ENCODE assay signal across 21 cellular contexts in genomic region chr13:29875646-29876045, GRCh38. TPM values are rescaled to one million over a fixed set of nuclear protein-coding genes. Genes with fewer than 3 reads are reported as not detected.
DNase-seq lines count a peak whose midpoint lies in the region; ATAC-seq, FAIRE-seq and TF ChIP-seq lines count a peak whose summit lies in the region.
"Had no signal": no experiment of that assay in that cellular context is flagged by ENCODE, and none has a peak within 500 bp of the region (broad histone marks: within the 10 kb centered on the region; RNA-seq: fewer than 3 reads in every experiment).

No MANE protein-coding gene starts in this region.

- H3K4me2 ChIP-seq in BLaER1 (peak overlapping the region; percentile 47; the same call in 1 of the 2 replicates), H9 (ENCODE audit: insufficient read depth, insufficient read length, low read length) (no peak overlapping the region), keratinocyte (ENCODE audit: control insufficient read depth, extremely low read depth, insufficient read depth, low read depth, low read length) (no peak overlapping the region), neural progenitor cell (peak overlapping the region; percentile 34)

- H3K4me3 ChIP-seq in BLaER1 (no peak overlapping the region), keratinocyte (ENCODE audit: control insufficient read depth in 2 of 3, extremely low read depth in 1 of 3, insufficient read depth in 2 of 3, low read depth in 1 of 3, low read length in 3 of 3) (no peak overlapping the region), neural progenitor cell (no peak overlapping the region)
- H3K4me3 ChIP-seq: HAP-1 had no signal

- no peak overlapping the region for H3K23ac ChIP-seq in H9 (ENCODE audit: insufficient read length, low read depth, low read length)

- no peaks in the 10 kb centered on the region for H3K9me1 ChIP-seq in keratinocyte (ENCODE audit: control insufficient read depth, extremely low read depth, insufficient read depth, low read length)

- H3K36me3 ChIP-seq in BLaER1: no peaks in the 10 kb centered on the region
- H3K36me3 ChIP-seq in keratinocyte (ENCODE audit: control insufficient read depth in 2 of 2, extremely low read depth in 1 of 2, insufficient read depth in 2 of 2, low read length in 2 of 2): no peaks in the 10 kb centered on the region
- H3K36me3 ChIP-seq in neural progenitor cell: no peaks in the 10 kb centered on the region
- H3K36me3 ChIP-seq: HAP-1 had no signal

- no peaks in the 10 kb centered on the region for H3K79me2 ChIP-seq in H9 (ENCODE audit: insufficient read depth, low read length)
- H3K79me2 ChIP-seq in keratinocyte (ENCODE audit: control insufficient read depth, insufficient read depth, low read length): no peaks in the 10 kb centered on the region
- no peaks in the 10 kb centered on the region for H3K79me2 ChIP-seq in neural progenitor cell (ENCODE audit: low read depth)

- ATAC-seq in GM18868 (IDR thresholded peaks at IDR 0.05; ENCODE audit: unreplicated experiment) (no peak), GM19351 (IDR thresholded peaks at IDR 0.05; ENCODE audit: unreplicated experiment) (no peak)
- ATAC-seq: CD8-positive, alpha-beta T cell had no signal

- no peak for DNase-seq in H9
- DNase-seq in keratinocyte (ENCODE audit: low read depth, low spot score): no peak
- no peak for DNase-seq in neural progenitor cell (ENCODE audit: low spot score)
- no peak for DNase-seq in germinal center (ENCODE audit: low spot score)
- DNase-seq in AG20443 (ENCODE audit: low spot score): no peak
- DNase-seq: 8988T; CD8-positive, alpha-beta T cell; COR-L47; DMS153; DMS79 treated with DMSO at 0.1 percent for 48 hours; EL had no signal

- no peak overlapping the region for H3T11ph ChIP-seq in H9 (ENCODE audit: low read length)

- H3K27ac ChIP-seq in BLaER1 (no peak overlapping the region), H9 (ENCODE audit: insufficient read length, low read depth, low read length) (no peak overlapping the region), keratinocyte (ENCODE audit: control insufficient read depth, insufficient read depth, low read length) (no peak overlapping the region), neural progenitor cell (no peak overlapping the region)

- no peaks in the 10 kb centered on the region for H3K23me2 ChIP-seq in H9 (ENCODE audit: insufficient read length, low read depth, low read length, poor library complexity, severe bottlenecking)

- H3K27me3 Mint-ChIP-seq in H9 (ENCODE audit: low read depth): no peaks in the 10 kb centered on the region
- peaks cover 2% of the 10 kb centered on the region for H3K27me3 Mint-ChIP-seq in neural progenitor cell (ENCODE audit: insufficient read depth, low read depth)

- no peak overlapping the region for H2BK5ac ChIP-seq in H9 (ENCODE audit: insufficient read length, low read length)

- no peak overlapping the region for H3K27ac Mint-ChIP-seq in H9
- no peak overlapping the region for H3K27ac Mint-ChIP-seq in neural progenitor cell
- H3K27ac Mint-ChIP-seq: CD14-positive monocyte; CD8-positive, alpha-beta T cell; IgD-negative memory B cell had no signal

- peak overlapping the region; percentile 26 for H2BK20ac ChIP-seq in H9 (ENCODE audit: low read depth, low read length, poor library complexity, severe bottlenecking)

- no peak overlapping the region for H3K9ac ChIP-seq in BLaER1
- no peak overlapping the region for H3K9ac ChIP-seq in H9 (ENCODE audit: extremely low read depth, insufficient read length, low read length)
- no peak overlapping the region for H3K9ac ChIP-seq in keratinocyte (ENCODE audit: control insufficient read depth, extremely low read depth, insufficient read depth, low read length)
- H3K9ac ChIP-seq in neural progenitor cell: no peak overlapping the region

- H3K4me1 Mint-ChIP-seq in H9 (peaks cover 28 to 38% of the 10 kb centered on the region in 2 experiments), neural progenitor cell (peaks cover 21% of the 10 kb centered on the region)
- H3K4me1 Mint-ChIP-seq: CD14-positive monocyte, IgD-negative memory B cell had no signal

- H4K5ac ChIP-seq in H9 (ENCODE audit: insufficient read length, low read depth, low read length): no peak overlapping the region

- H3K27me3 ChIP-seq in BLaER1: no peaks in the 10 kb centered on the region; the same call in 1 of the 2 replicates
- no peaks in the 10 kb centered on the region for H3K27me3 ChIP-seq in H9 (ENCODE audit: insufficient read depth, low read length)
- no peaks in the 10 kb centered on the region for H3K27me3 ChIP-seq in keratinocyte (ENCODE audit: control insufficient read depth, extremely low read depth, insufficient read depth, low read length)
- no peaks in the 10 kb centered on the region for H3K27me3 ChIP-seq in neural progenitor cell

- no peak overlapping the region; the same call in 1 of the 2 replicates for H3K14ac ChIP-seq in H9 (ENCODE audit: insufficient read depth, low read length)

- H4K8ac ChIP-seq in H9 (replicated peaks; ENCODE audit: insufficient read length, low read depth, low read length): no peak overlapping the region

- WGBS in H9 (ENCODE audit: extremely low coverage, insufficient read length, low lambda C conversion rate): no CpG with 5 or more reads among the region's 3 CpGs

- FAIRE-seq in keratinocyte (lab: Jason Lieb, UNC): peak; percentile 32
- FAIRE-seq: D721Med, G401.6, GM12891, GM19239 had no signal

- H2AFZ ChIP-seq in H9 (ENCODE audit: low read length) (peak overlapping the region; percentile 97), keratinocyte (ENCODE audit: control insufficient read depth, low read length) (no peak overlapping the region), neural progenitor cell (replicated peaks) (peak overlapping the region; percentile 97)

- H3K4me1 ChIP-seq in BLaER1 (peaks cover 8% of the 10 kb centered on the region), H9 (ENCODE audit: insufficient read depth, low read length) (peaks cover 10% of the 10 kb centered on the region; the same call in 1 of the 2 replicates), keratinocyte (ENCODE audit: control insufficient read depth, extremely low read depth, insufficient read depth, low read length) (no peaks in the 10 kb centered on the region), neural progenitor cell (peaks cover 24% of the 10 kb centered on the region)
- H3K4me1 ChIP-seq: HAP-1 had no signal

- H2BK15ac ChIP-seq in H9 (ENCODE audit: low read depth, low read length): no peak overlapping the region

- dilution Hi-C loops in keratinocyte (cut with MboI; ENCODE audit: extremely low pct_ligation_motif_present, low sequenced_read_pairs): no loop called here

- no peaks in the 10 kb centered on the region for H3F3A ChIP-seq in neural progenitor cell (ENCODE audit: low read depth)

- no peak overlapping the region for H3K4me3 Mint-ChIP-seq in H9
- no peak overlapping the region for H3K4me3 Mint-ChIP-seq in neural progenitor cell
- H3K4me3 Mint-ChIP-seq: CD8-positive, alpha-beta T cell; IgD-negative memory B cell had no signal

- no peaks in the 10 kb centered on the region for H3K9me3 Mint-ChIP-seq in H9
- no peaks in the 10 kb centered on the region for H3K9me3 Mint-ChIP-seq in neural progenitor cell
- H3K9me3 Mint-ChIP-seq: CD14-positive monocyte; CD8-positive, alpha-beta T cell had no signal

- H3K36me3 Mint-ChIP-seq in H9 (ENCODE audit: insufficient read depth in 1 of 3, low read depth in 3 of 3) (no peaks in the 10 kb centered on the region), neural progenitor cell (no peaks in the 10 kb centered on the region)
- H3K36me3 Mint-ChIP-seq: CD14-positive monocyte; CD8-positive, alpha-beta T cell had no signal

- no peak overlapping the region for H2BK120ac ChIP-seq in H9 (ENCODE audit: low read depth, low read length, poor library complexity, severe bottlenecking)

- no peak overlapping the region for H4K91ac ChIP-seq in H9 (ENCODE audit: insufficient read length, low read depth, low read length)

- H4K20me1 ChIP-seq in BLaER1 (no peaks in the 10 kb centered on the region), H9 (ENCODE audit: control insufficient read depth, insufficient read depth, insufficient read length) (no peaks in the 10 kb centered on the region), keratinocyte (ENCODE audit: control insufficient read depth, extremely low read depth, insufficient read depth, low read length) (no peaks in the 10 kb centered on the region), neural progenitor cell (ENCODE audit: low read depth) (no peaks in the 10 kb centered on the region)

- no peak overlapping the region for H3K56ac ChIP-seq in H9 (ENCODE audit: insufficient read length, low read depth, low read length)

- H3K79me1 ChIP-seq in H9 (ENCODE audit: insufficient read depth, low read depth, low read length, poor library complexity, severe bottlenecking): no peaks in the 10 kb centered on the region

- no peak overlapping the region for H3K18ac ChIP-seq in H9 (ENCODE audit: insufficient read length, low read depth, low read length)

- H3K4ac ChIP-seq in H9 (ENCODE audit: low read depth, low read length): no peak overlapping the region; the same call in 1 of the 2 replicates

- no peak for TF ChIP-seq CTCF in H9 (conservative IDR thresholded peaks at IDR 0.05)
- no peak for TF ChIP-seq CTCF in keratinocyte (optimal IDR thresholded peaks at IDR 0.05 in 1 of 3, IDR thresholded peaks at IDR 0.05 in 1 of 3, conservative IDR thresholded peaks at IDR 0.05 in 1 of 3; ENCODE audit: extremely low read depth in 1 of 3, insufficient read depth in 2 of 3, low read length in 3 of 3)
- no peak for TF ChIP-seq CTCF in neural progenitor cell (IDR thresholded peaks at IDR 0.05)

- no peak overlapping the region for H2AK5ac ChIP-seq in H9 (ENCODE audit: insufficient read length, low read length)

- H3K9me3 ChIP-seq in BLaER1 (no peaks in the 10 kb centered on the region), H9 (ENCODE audit: control insufficient read depth, low read depth, low read length) (no peaks in the 10 kb centered on the region), keratinocyte (ENCODE audit: control insufficient read depth, low read depth, low read length) (no peaks in the 10 kb centered on the region), neural progenitor cell (ENCODE audit: low read depth) (no peaks in the 10 kb centered on the region)
- H3K9me3 ChIP-seq: HAP-1 had no signal

- H2BK12ac ChIP-seq in H9 (ENCODE audit: insufficient read length, low read depth, low read length): no peak overlapping the region

RNA-seq across cellular contexts. Expression of gene UBL3, which starts 25.2 kb away (rescaled TPM):
- total RNA-seq in H9 (2021) (19.0 and 19.3 TPM in 2 replicates), neural progenitor cell (ENCODE audit: low replicate concordance) (16.9 and 20.0 TPM in 2 replicates)
- polyA plus RNA-seq in keratinocyte: 6.5 to 10.5 TPM (median 7.1 TPM) in 3 replicates
- polyA plus RNA-seq in keratinocyte (2011; ENCODE audit: low read depth): 9.5 TPM
- 6.5 and 12.7 TPM in 2 replicates for polyA plus RNA-seq in keratinocyte (2011; cell fraction: cytosol; rRNA removed)
- polyA plus RNA-seq in keratinocyte (2011; cell fraction: nucleus; rRNA removed): 5.8 and 6.8 TPM in 2 replicates
- polyA plus RNA-seq in keratinocyte (2012; ENCODE audit: low replicate concordance): 8.0 and 19.3 TPM in 2 replicates
- polyA minus RNA-seq in keratinocyte: 2.2 to 8.3 TPM (median 4.9 TPM) in 3 replicates
- polyA minus RNA-seq in keratinocyte (2011; cell fraction: cytosol; rRNA and poly(A)+ RNA removed): 12.3 TPM
- 6.1 and 8.4 TPM in 2 replicates for polyA minus RNA-seq in keratinocyte (2011; cell fraction: nucleus; rRNA and poly(A)+ RNA removed)

Comparison
In these comparisons a context has a peak if more than half of its experiments do, and no peak if none do; other contexts are left out.
1. H3K4me2 ChIP-seq: peak in BLaER1 (single experiment) and neural progenitor cell (single experiment); none in H9 (single experiment) and keratinocyte (single experiment).